ENCODE assay signal across 10 cellular contexts in the genomic region with DNA sequence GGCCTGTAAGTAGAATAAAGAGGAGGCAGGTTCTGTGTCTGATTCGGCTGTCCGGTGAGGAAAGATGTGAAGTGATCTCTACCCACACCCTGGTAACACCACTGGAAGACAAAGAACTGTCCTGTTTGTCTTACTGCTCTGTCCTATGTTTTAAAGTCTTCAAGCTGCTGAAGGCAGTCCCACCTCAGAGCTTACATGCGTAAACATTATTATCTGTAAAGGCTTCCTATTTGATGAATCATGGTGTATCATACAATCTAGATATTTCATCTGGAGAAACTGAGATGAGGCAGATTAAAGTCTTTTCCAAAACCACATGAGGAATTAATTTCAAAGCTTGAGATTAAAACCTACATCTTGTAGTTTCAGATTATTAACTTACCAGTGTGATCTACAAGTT.
DNase-seq lines count a peak whose midpoint lies in the region; ATAC-seq, FAIRE-seq and TF ChIP-seq lines count a peak whose summit lies in the region.
"Had no signal": no experiment of that assay in that cellular context is flagged by ENCODE, and none has a peak within 500 bp of the region (broad histone marks: within the 10 kb centered on the region; RNA-seq: fewer than 3 reads in every experiment).

No MANE protein-coding gene starts in this region.

- no peak for FAIRE-seq in H54 (lab: Jason Lieb, UNC)

- H3K36me3 Mint-ChIP-seq in MCF 10A (ENCODE audit: insufficient read depth, unreplicated experiment), result no peaks in the 10 kb centered on the region
- H3K36me3 Mint-ChIP-seq in GM23338 (ENCODE audit: low read depth), result no peaks in the 10 kb centered on the region
- H3K36me3 Mint-ChIP-seq: activated naive CD4-positive, alpha-beta T cell treated with anti-CD3 and anti-CD28 coated beads, Interleukin-2, amount 10 ng/mL, durations not matched to agents 7 days and 5 days; immature natural killer cell had no signal

- CTCF ChIA-PET in MCF 10A (lab: Yijun Ruan, JAX), result interaction anchor here (0.6 to 0.8 kb wide), 2 partner anchors 116 to 371 kb away, joined by 3 to 5 read pairs; no protein-coding TSS in a partner anchor

- no peak for ATAC-seq in GM23338

- no peaks in the 10 kb centered on the region for H4K20me1 ChIP-seq in GM23338 (replicated peaks; ENCODE audit: insufficient read depth)

- BruUV-seq in MCF 10A (replicated peaks; lab: Mats Ljungman, UMichigan), result no TSS peak

- H3K4me3 ChIP-seq in mesodermal cell (ENCODE audit: extremely low read depth, insufficient read depth, low read length, poor library complexity, severe bottlenecking) (no peak overlapping the region), transverse colon (no peak overlapping the region), GM23338 (no peak overlapping the region)

- H3K4me1 Mint-ChIP-seq in MCF 10A (ENCODE audit: insufficient read depth, unreplicated experiment) (peaks cover 18% of the 10 kb centered on the region), GM23338 (peaks cover 21% of the 10 kb centered on the region)

- peak overlapping the region; percentile 92 for H3K27ac Mint-ChIP-seq in MCF 10A (ENCODE audit: low read depth, unreplicated experiment)
- H3K27ac Mint-ChIP-seq in GM23338, result no peak overlapping the region
- H3K27ac Mint-ChIP-seq: activated naive CD4-positive, alpha-beta T cell treated with anti-CD3 and anti-CD28 coated beads, Interleukin-2, amount 10 ng/mL, durations not matched to agents 7 days and 5 days; T-helper 1 cell treated with Interleukin-12 subunit alpha and Interleukin-12 subunit beta and Interleukin-4 antibody, amounts not matched to agents 30 μg/mL and 1 μg/mL, for 36 hours had no signal

- no peak overlapping the region; the same call in 1 of the 2 replicates for H3K4me2 ChIP-seq in GM23338

- H3K27me3 ChIP-seq in transverse colon (no peaks in the 10 kb centered on the region), GM23338 (ENCODE audit: insufficient read depth) (no peaks in the 10 kb centered on the region)

- peak overlapping the region; percentile 99 for H3K27ac ChIP-seq in mesodermal cell (ENCODE audit: low read depth, low read length, severe bottlenecking)
- H3K27ac ChIP-seq in transverse colon, result peak overlapping the region; percentile 55 to 68 (median 62)
- no peak overlapping the region for H3K27ac ChIP-seq in GM23338 (ENCODE audit: low read depth)

- no peaks in the 10 kb centered on the region for H3K79me2 ChIP-seq in GM23338 (replicated peaks; ENCODE audit: insufficient read depth)

- H3K9me3 ChIP-seq in mesodermal cell (ENCODE audit: control insufficient read depth, low read length), result no peaks in the 10 kb centered on the region
- no peaks in the 10 kb centered on the region for H3K9me3 ChIP-seq in transverse colon

- H3K4me1 ChIP-seq in mesodermal cell (ENCODE audit: control insufficient read depth, insufficient read depth, low read length, poor library complexity, severe bottlenecking) (peaks cover 54% of the 10 kb centered on the region), transverse colon (peaks cover 0 to 39% (median 14%) of the 10 kb centered on the region in 4 donors), GM23338 (ENCODE audit: insufficient read depth) (peaks cover 17% of the 10 kb centered on the region)

- no peaks in the 10 kb centered on the region for H3K27me3 Mint-ChIP-seq in MCF 10A (ENCODE audit: insufficient read depth, unreplicated experiment)
- peaks cover 1% of the 10 kb centered on the region for H3K27me3 Mint-ChIP-seq in GM23338 (ENCODE audit: insufficient read depth, low read depth, poor library complexity)
- H3K27me3 Mint-ChIP-seq: activated naive CD4-positive, alpha-beta T cell treated with anti-CD3 and anti-CD28 coated beads, Interleukin-2, amount 10 ng/mL, durations not matched to agents 7 days and 5 days had no signal

- intact Hi-C loops in MCF 10A (cut with micrococcal nuclease) (no loop called here), transverse colon (cut with DNase I; ENCODE audit: low total_unique reads) (no loop called here)

- in situ Hi-C loops in transverse colon (cut with MboI; ENCODE audit: low pct_ligation_motif_present in 1 of 4, low pct_unique_long_range_greater_than_20kb in 1 of 4, low sequenced_read_pairs in 3 of 4), result no loop called here

- no peak for TF ChIP-seq EP300 in transverse colon (IDR thresholded peaks at IDR 0.05; ENCODE audit: low read depth)

- TF ChIP-seq POLR2A in transverse colon (IDR thresholded peaks at IDR 0.05), result no peak
- TF ChIP-seq POLR2A in H54 (IDR thresholded peaks at IDR 0.05; ENCODE audit: low read depth, low read length), result no peak

- POLR2A ChIA-PET in MCF 10A (lab: Yijun Ruan, JAX), result interaction anchor here (0.6 to 1.6 kb wide), 4 partner anchors 9 to 665 kb away, joined by 3 to 6 read pairs (median 4); no protein-coding TSS in a partner anchor

- TF ChIP-seq CTCF in MCF 10A (IDR thresholded peaks at IDR 0.05; ENCODE audit: unreplicated experiment), result no peak
- TF ChIP-seq CTCF in transverse colon (IDR thresholded peaks at IDR 0.05), result no peak
- no peak for TF ChIP-seq CTCF in GM23338 (conservative IDR thresholded peaks at IDR 0.05; ENCODE audit: low read depth in 2 of 2)

- H3K36me3 ChIP-seq in mesodermal cell (ENCODE audit: control insufficient read depth, insufficient read depth, low read length) (no peaks in the 10 kb centered on the region), transverse colon (no peaks in the 10 kb centered on the region), GM23338 (ENCODE audit: insufficient read depth) (no peaks in the 10 kb centered on the region)

- 0 out of 2 replicates have a peak, but pooled peaks cover 7% of the 10 kb centered on the region for H3F3A ChIP-seq in GM23338 (replicated peaks; ENCODE audit: low read depth)

- DNase-seq in LoVo (ENCODE audit: low spot score) (peak; percentile 50), MCF 10A (ENCODE audit: unreplicated experiment) (peak; percentile 9), transverse colon (no peak), SW 1271 (lab: John Stamatoyannopoulos, UW) (no peak), GM23338 (ENCODE audit: low spot score) (no peak), H54 (ENCODE audit: insufficient read length, low spot score) (no peak)
- DNase-seq: activated naive CD4-positive, alpha-beta T cell treated with anti-CD3 and anti-CD28 coated beads, Interleukin-2, amount 10 ng/mL, durations not matched to agents 7 days and 5 days; immature natural killer cell had no signal

- H3K9me2 ChIP-seq in GM23338 (ENCODE audit: insufficient read depth), result no peaks in the 10 kb centered on the region

- H3K4me3 Mint-ChIP-seq in MCF 10A (ENCODE audit: unreplicated experiment) (no peak overlapping the region), GM23338 (no peak overlapping the region)
- H3K4me3 Mint-ChIP-seq: activated naive CD4-positive, alpha-beta T cell treated with anti-CD3 and anti-CD28 coated beads, Interleukin-2, amount 10 ng/mL, durations not matched to agents 7 days and 5 days; immature natural killer cell; T-helper 1 cell treated with Interleukin-12 subunit alpha and Interleukin-12 subunit beta and Interleukin-4 antibody, amounts not matched to agents 30 μg/mL and 1 μg/mL, for 36 hours had no signal

- 82% methylated on average over 2 of the region's 3 CpGs; no CpG with 5 or more reads in 1 of the 2 experiments for WGBS in mesodermal cell (ENCODE audit: insufficient coverage in 2 of 2), 2 experiments
- 84 to 86% methylated on average over 3 of the region's 3 CpGs for WGBS in transverse colon (ENCODE audit: low coverage in 1 of 2), 2 donors

- H3K9me3 Mint-ChIP-seq in MCF 10A (ENCODE audit: unreplicated experiment) (no peaks in the 10 kb centered on the region), GM23338 (no peaks in the 10 kb centered on the region)
- H3K9me3 Mint-ChIP-seq: activated naive CD4-positive, alpha-beta T cell treated with anti-CD3 and anti-CD28 coated beads, Interleukin-2, amount 10 ng/mL, durations not matched to agents 7 days and 5 days; immature natural killer cell; T-helper 1 cell treated with Interleukin-12 subunit alpha and Interleukin-12 subunit beta and Interleukin-4 antibody, amounts not matched to agents 30 μg/mL and 1 μg/mL, for 36 hours had no signal

- H2AFZ ChIP-seq in GM23338, result no peak overlapping the region

Comparison
In these comparisons a context has a peak if more than half of its experiments do, and no peak if none do; other contexts are left out.
1. DNase-seq: peak in LoVo (single experiment) and MCF 10A (single experiment); none in transverse colon (single experiment), SW 1271 (0 of 2), GM23338 (single experiment) and H54 (single experiment).